ENCODE assay signal across 26 cellular contexts in genomic region chrX:52353838-52354237, GRCh38. TPM values are rescaled to one million over a fixed set of nuclear protein-coding genes. Genes with fewer than 3 reads are reported as not detected.
"Had no signal": no experiment of that assay in that cellular context is flagged by ENCODE, and none has a peak within 500 bp of the region (broad histone marks: within the 10 kb centered on the region; RNA-seq: fewer than 3 reads in every experiment).

No MANE protein-coding gene starts in this region.

- H3K4me3 ChIP-seq: colonic mucosa, pancreas, sigmoid colon, spleen, testis, upper lobe of right lung had no signal

- H3K27ac Mint-ChIP-seq: activated CD4-positive, alpha-beta memory T cell treated with anti-CD3 and anti-CD28 coated beads, Interleukin-2, amount 10 ng/mL, durations not matched to agents 7 days and 5 days; activated CD4-positive, alpha-beta T cell treated with anti-CD3 and anti-CD28 coated beads for 36 hours; activated CD8-positive, alpha-beta memory T cell treated with anti-CD3 and anti-CD28 coated beads, Interleukin-2, amount 10 ng/mL, durations not matched to agents 7 days and 5 days; activated naive CD8-positive, alpha-beta T cell treated with anti-CD3 and anti-CD28 coated beads for 36 hours; activated T-helper 17 cell treated with anti-CD3 and anti-CD28 coated beads, Interleukin-2, amount 50 U/mL, for 72 hours; brain; memory B cell; naive thymus-derived CD8-positive, alpha-beta T cell; stimulated activated memory B cell treated with anti-CD40 and anti-IgM and Interleukin-4, amounts not matched to agents 10 μg/mL and 1 μg/mL and 100 μg/mL, for 72 hours had no signal

- H3K36me3 ChIP-seq: colonic mucosa, pancreas, sigmoid colon, spleen, upper lobe of right lung had no signal

- H3K36me3 Mint-ChIP-seq: activated CD8-positive, alpha-beta memory T cell treated with anti-CD3 and anti-CD28 coated beads, Interleukin-2, amount 10 ng/mL, durations not matched to agents 7 days and 5 days; activated naive CD8-positive, alpha-beta T cell treated with anti-CD3 and anti-CD28 coated beads for 36 hours; brain; memory B cell; naive thymus-derived CD8-positive, alpha-beta T cell; stimulated activated memory B cell treated with anti-CD40 and anti-IgM and Interleukin-4, amounts not matched to agents 10 μg/mL and 1 μg/mL and 100 μg/mL, for 72 hours had no signal

- H3K27me3 ChIP-seq: colonic mucosa, sigmoid colon, testis, upper lobe of right lung had no signal

- H3K4me1 ChIP-seq: colonic mucosa, pancreas, sigmoid colon, spleen, testis, upper lobe of right lung had no signal

- DNase-seq: activated CD4-positive, alpha-beta memory T cell treated with anti-CD3 and anti-CD28 coated beads, Interleukin-2, amount 10 ng/mL, durations not matched to agents 7 days and 5 days; activated CD4-positive, alpha-beta T cell treated with anti-CD3 and anti-CD28 coated beads for 36 hours; activated CD8-positive, alpha-beta memory T cell treated with anti-CD3 and anti-CD28 coated beads, Interleukin-2, amount 10 ng/mL, durations not matched to agents 7 days and 5 days; activated naive CD4-positive, alpha-beta T cell; activated naive CD8-positive, alpha-beta T cell treated with anti-CD3 and anti-CD28 coated beads for 36 hours; amniotic stem cell; central memory CD4-positive, alpha-beta T cell; colonic mucosa; kidney glomerular epithelial cell; naive thymus-derived CD8-positive, alpha-beta T cell; pancreas; sigmoid colon; spleen; stimulated activated CD4-positive, alpha-beta T cell treated with anti-CD3 and anti-CD28 coated beads, Interleukin-4, amount 100 ng/mL, for 4 hours; SW 1271; T-helper 2 cell; testis; upper lobe of right lung had no signal

- H3K4me1 Mint-ChIP-seq: activated CD4-positive, alpha-beta memory T cell treated with anti-CD3 and anti-CD28 coated beads, Interleukin-2, amount 10 ng/mL, durations not matched to agents 7 days and 5 days; activated CD4-positive, alpha-beta T cell treated with anti-CD3 and anti-CD28 coated beads for 36 hours; activated CD8-positive, alpha-beta memory T cell treated with anti-CD3 and anti-CD28 coated beads, Interleukin-2, amount 10 ng/mL, durations not matched to agents 7 days and 5 days; activated naive CD8-positive, alpha-beta T cell treated with anti-CD3 and anti-CD28 coated beads for 36 hours; activated T-helper 17 cell treated with anti-CD3 and anti-CD28 coated beads, Interleukin-2, amount 50 U/mL, for 72 hours; brain; memory B cell; naive thymus-derived CD8-positive, alpha-beta T cell; stimulated activated memory B cell treated with anti-CD40 and anti-IgM and Interleukin-4, amounts not matched to agents 10 μg/mL and 1 μg/mL and 100 μg/mL, for 72 hours had no signal

- H3K9me3 Mint-ChIP-seq: activated CD4-positive, alpha-beta memory T cell treated with anti-CD3 and anti-CD28 coated beads, Interleukin-2, amount 10 ng/mL, durations not matched to agents 7 days and 5 days; activated naive CD8-positive, alpha-beta T cell treated with anti-CD3 and anti-CD28 coated beads for 36 hours; activated T-helper 17 cell treated with anti-CD3 and anti-CD28 coated beads, Interleukin-2, amount 50 U/mL, for 72 hours; memory B cell; naive thymus-derived CD8-positive, alpha-beta T cell; stimulated activated memory B cell treated with anti-CD40 and anti-IgM and Interleukin-4, amounts not matched to agents 10 μg/mL and 1 μg/mL and 100 μg/mL, for 72 hours had no signal

- FAIRE-seq: endometrium, frontal cortex, pancreas had no signal

- H3K27ac ChIP-seq: colonic mucosa, pancreas, sigmoid colon, spleen, testis, upper lobe of right lung had no signal

- ATAC-seq: activated CD4-positive, alpha-beta T cell treated with anti-CD3 and anti-CD28 coated beads for 36 hours; activated CD8-positive, alpha-beta memory T cell treated with anti-CD3 and anti-CD28 coated beads, Interleukin-2, amount 10 ng/mL, durations not matched to agents 7 days and 5 days; activated T-helper 17 cell treated with anti-CD3 and anti-CD28 coated beads, Interleukin-2, amount 50 U/mL, for 72 hours; naive thymus-derived CD8-positive, alpha-beta T cell; pancreas; stimulated activated memory B cell treated with anti-CD40 and anti-IgM and Interleukin-4, amounts not matched to agents 10 μg/mL and 1 μg/mL and 100 μg/mL, for 72 hours; upper lobe of right lung had no signal

- H3K9me3 ChIP-seq: colonic mucosa, pancreas, sigmoid colon, spleen, testis, upper lobe of right lung had no signal

- H3K4me3 Mint-ChIP-seq: activated CD4-positive, alpha-beta memory T cell treated with anti-CD3 and anti-CD28 coated beads, Interleukin-2, amount 10 ng/mL, durations not matched to agents 7 days and 5 days; activated CD4-positive, alpha-beta T cell treated with anti-CD3 and anti-CD28 coated beads for 36 hours; activated CD8-positive, alpha-beta memory T cell treated with anti-CD3 and anti-CD28 coated beads, Interleukin-2, amount 10 ng/mL, durations not matched to agents 7 days and 5 days; activated naive CD8-positive, alpha-beta T cell treated with anti-CD3 and anti-CD28 coated beads for 36 hours; activated T-helper 17 cell treated with anti-CD3 and anti-CD28 coated beads, Interleukin-2, amount 50 U/mL, for 72 hours; brain; memory B cell; naive thymus-derived CD8-positive, alpha-beta T cell; stimulated activated memory B cell treated with anti-CD40 and anti-IgM and Interleukin-4, amounts not matched to agents 10 μg/mL and 1 μg/mL and 100 μg/mL, for 72 hours had no signal

- H3K27me3 Mint-ChIP-seq: activated CD4-positive, alpha-beta memory T cell treated with anti-CD3 and anti-CD28 coated beads, Interleukin-2, amount 10 ng/mL, durations not matched to agents 7 days and 5 days; activated CD4-positive, alpha-beta T cell treated with anti-CD3 and anti-CD28 coated beads for 36 hours; activated naive CD8-positive, alpha-beta T cell treated with anti-CD3 and anti-CD28 coated beads for 36 hours; stimulated activated memory B cell treated with anti-CD40 and anti-IgM and Interleukin-4, amounts not matched to agents 10 μg/mL and 1 μg/mL and 100 μg/mL, for 72 hours had no signal

RNA-seq across cellular contexts. Expression of gene XAGE2, which starts 15.0 kb away (rescaled TPM):
- total RNA-seq: activated CD4-positive, alpha-beta memory T cell treated with anti-CD3 and anti-CD28 coated beads, Interleukin-2, amount 10 ng/mL, durations not matched to agents 7 days and 5 days; activated CD4-positive, alpha-beta T cell treated with anti-CD3 and anti-CD28 coated beads for 36 hours; activated CD8-positive, alpha-beta memory T cell treated with anti-CD3 and anti-CD28 coated beads, Interleukin-2, amount 10 ng/mL, durations not matched to agents 7 days and 5 days; activated naive CD8-positive, alpha-beta T cell treated with anti-CD3 and anti-CD28 coated beads for 36 hours; activated T-helper 17 cell treated with anti-CD3 and anti-CD28 coated beads, Interleukin-2, amount 50 U/mL, for 72 hours; colonic mucosa; frontal cortex; liver; naive thymus-derived CD8-positive, alpha-beta T cell; pancreas; sigmoid colon; spleen had no signal
- polyA plus RNA-seq: esophagus; liver; naive thymus-derived CD8-positive, alpha-beta T cell; sigmoid colon; spleen had no signal
